20 cellular contexts compared by ENCODE assay signal in genomic region chrX:68705986-68706385, GRCh38.
"Had no signal": no experiment of that assay in that cellular context is flagged by ENCODE, and none has a peak within 500 bp of the region (broad histone marks: within the 10 kb centered on the region; RNA-seq: fewer than 3 reads in every experiment).

No MANE protein-coding gene starts in this region.

- H3K4me3 ChIP-seq: SJCRH30 had no signal

- ATAC-seq: SK-N-SH treated with all-trans-retinoic acid at 6 μM for 48 hours had no signal

- H3K9me3 ChIP-seq: SJCRH30 had no signal

- DNase-seq: KBM-7, MV-4-11, NCI-H1048, NCI-H1105, NCI-H1417, NCI-H1436 treated with DMSO at 0.1 percent for 48 hours, NCI-H1694 treated with DMSO at 0.1 percent for 48 hours, NCI-H1930, NCI-H2081 treated with DMSO at 0.1 percent for 48 hours, NCI-H2171, NCI-H226, NCI-H446, NCI-H510A, NCI-H524 treated with DMSO at 0.1 percent for 48 hours, NCI-H69, NCI-H774, RPMI8226, SHP77 treated with DMSO at 0.1 percent for 48 hours, SJCRH30 had no signal

- H3K36me3 ChIP-seq: SJCRH30 had no signal

- H3K27me3 ChIP-seq: SJCRH30 had no signal

- H3K27ac ChIP-seq: SJCRH30 had no signal
